1 cellular context compared by ENCODE assay signal in the genomic region with DNA sequence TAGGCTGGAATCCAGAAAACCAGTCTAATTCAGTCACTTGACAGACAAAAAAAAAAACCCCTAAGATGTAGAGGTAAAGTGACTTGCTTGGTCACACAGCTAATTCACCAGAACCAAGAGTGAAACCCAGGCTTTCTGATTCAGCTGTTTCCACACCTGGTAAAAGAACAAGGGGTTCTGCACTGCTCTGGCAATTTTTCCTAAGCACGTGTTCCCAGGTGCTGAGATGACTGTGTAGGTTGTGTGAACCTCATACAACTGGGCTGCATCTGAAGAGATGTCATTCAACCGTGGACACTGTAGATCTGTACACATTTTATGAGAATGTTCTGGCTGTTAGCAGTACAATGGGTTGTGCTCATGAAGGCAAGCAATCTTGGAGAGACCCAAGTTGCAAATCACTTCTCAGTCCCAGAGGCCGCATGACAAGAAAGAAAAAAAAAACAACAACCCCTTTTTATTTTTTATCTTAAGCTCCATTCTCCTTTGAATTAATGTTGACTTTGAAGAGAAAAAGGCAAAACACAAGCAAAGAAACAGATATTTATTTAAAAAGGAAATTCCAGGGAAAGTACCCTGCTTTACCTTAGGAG.
TF ChIP-seq lines count a peak whose summit lies in the region.

No MANE protein-coding gene starts in this region.

TF ChIP-seq in GM12878, 131 proteins besides CTCF, POLR2A, EP300 and RAD21 (continued from another document and continues in another):
- TF ChIP-seq USF2 (IDR thresholded peaks at IDR 0.05; ENCODE audit: borderline replicate concordance, low read depth, low read length) (peak; percentile 38; the same call in 1 of the 2 replicates), POLR2AphosphoS2 (IDR thresholded peaks at IDR 0.05; ENCODE audit: low read depth, low read length) (no peak), NBN (IDR thresholded peaks at IDR 0.05) (peak; percentile 94), MEF2B (IDR thresholded peaks at IDR 0.05; ENCODE audit: partially characterized antibody, poor library complexity, severe bottlenecking) (peak; percentile 83), RAD51 (IDR thresholded peaks at IDR 0.05) (peak; percentile 89), HDGF (IDR thresholded peaks at IDR 0.05) (no peak), MXI1 (IDR thresholded peaks at IDR 0.05; ENCODE audit: low read depth, low read length) (peak; percentile 90), BHLHE40 (IDR thresholded peaks at IDR 0.05; ENCODE audit: borderline replicate concordance in 1 of 2, low read depth in 2 of 2, low read length in 1 of 2) (peak; percentile 99 to 100), CBX3 (IDR thresholded peaks at IDR 0.05; ENCODE audit: borderline replicate concordance, low read depth) (no peak), ZNF622 (IDR thresholded peaks at IDR 0.05) (no peak), PKNOX1 (IDR thresholded peaks at IDR 0.05) (peak; percentile 89), SKIL (IDR thresholded peaks at IDR 0.05; ENCODE audit: low read depth, poor library complexity, severe bottlenecking) (peak; percentile 90), NFIC (IDR thresholded peaks at IDR 0.05; ENCODE audit: low read depth, low read length) (peak; percentile 94), CREM (IDR thresholded peaks at IDR 0.05; ENCODE audit: low read depth) (peak; percentile 84), RUNX3 (IDR thresholded peaks at IDR 0.05; ENCODE audit: low read length) (peak; percentile 91), ZNF24 (IDR thresholded peaks at IDR 0.05) (peak; percentile 46; the same call in 1 of the 2 replicates), RCOR1 (conservative IDR thresholded peaks at IDR 0.05; ENCODE audit: low read depth, low read length) (peak; percentile 77; the same call in 1 of the 2 replicates), NR2F1 (conservative IDR thresholded peaks at IDR 0.05) (peak; percentile 39; the same call in 1 of the 2 replicates), TBL1XR1 (IDR thresholded peaks at IDR 0.05; ENCODE audit: low read depth, low read length) (peak; percentile 98), JUNB (IDR thresholded peaks at IDR 0.05) (peak; percentile 96), HCFC1 (IDR thresholded peaks at IDR 0.05; ENCODE audit: low read length) (no peak), KAT2A (conservative IDR thresholded peaks at IDR 0.05; ENCODE audit: control insufficient read depth, low read depth, low read length) (no peak), NR2C2 (IDR thresholded peaks at IDR 0.05; ENCODE audit: borderline replicate concordance, control insufficient read depth, insufficient read length, low read depth) (no peak), NRF1 (conservative IDR thresholded peaks at IDR 0.05; ENCODE audit: low read depth, low read length) (no peak), CHD4 (IDR thresholded peaks at IDR 0.05) (no peak), YY1 (IDR thresholded peaks at IDR 0.05; ENCODE audit: low read depth, low read length) (0 out of 2 replicates have a peak, but pooled peaks have one; percentile 62), SUPT20H (IDR thresholded peaks at IDR 0.05; ENCODE audit: borderline replicate concordance, control insufficient read depth, low read depth, low read length) (no peak), CEBPB (IDR thresholded peaks at IDR 0.05; ENCODE audit: borderline replicate concordance in 1 of 2, low read depth in 2 of 2, low read length in 2 of 2) (peak in 1 of 2 experiments; percentile 91; a peak in 2 of 4 replicates), CEBPZ (IDR thresholded peaks at IDR 0.05; ENCODE audit: low read depth, low read length) (no peak), MTA2 (IDR thresholded peaks at IDR 0.05; ENCODE audit: low read depth) (peak; percentile 93), WRNIP1 (IDR thresholded peaks at IDR 0.05; ENCODE audit: borderline replicate concordance, low read depth, low read length) (no peak), ZZZ3 (IDR thresholded peaks at IDR 0.05; ENCODE audit: control insufficient read depth, insufficient read length, low read depth) (no peak), PML (IDR thresholded peaks at IDR 0.05; ENCODE audit: low read length) (peak; percentile 84), STAT3 (IDR thresholded peaks at IDR 0.05; ENCODE audit: low read depth, low read length) (peak; percentile 83; the same call in 1 of the 2 replicates), PAX5 (IDR thresholded peaks at IDR 0.05; ENCODE audit: borderline replicate concordance, low read depth, low read length) (peak; percentile 97)
- TF ChIP-seq, protein P1, sequence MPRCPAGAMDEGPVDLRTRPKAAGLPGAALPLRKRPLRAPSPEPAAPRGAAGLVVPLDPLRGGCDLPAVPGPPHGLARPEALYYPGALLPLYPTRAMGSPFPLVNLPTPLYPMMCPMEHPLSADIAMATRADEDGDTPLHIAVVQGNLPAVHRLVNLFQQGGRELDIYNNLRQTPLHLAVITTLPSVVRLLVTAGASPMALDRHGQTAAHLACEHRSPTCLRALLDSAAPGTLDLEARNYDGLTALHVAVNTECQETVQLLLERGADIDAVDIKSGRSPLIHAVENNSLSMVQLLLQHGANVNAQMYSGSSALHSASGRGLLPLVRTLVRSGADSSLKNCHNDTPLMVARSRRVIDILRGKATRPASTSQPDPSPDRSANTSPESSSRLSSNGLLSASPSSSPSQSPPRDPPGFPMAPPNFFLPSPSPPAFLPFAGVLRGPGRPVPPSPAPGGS (IDR thresholded peaks at IDR 0.05; ENCODE audit: borderline replicate concordance, insufficient read depth, low read depth, low read length, poor library complexity, severe bottlenecking) = peak; percentile 93
- TF ChIP-seq, protein P2, sequence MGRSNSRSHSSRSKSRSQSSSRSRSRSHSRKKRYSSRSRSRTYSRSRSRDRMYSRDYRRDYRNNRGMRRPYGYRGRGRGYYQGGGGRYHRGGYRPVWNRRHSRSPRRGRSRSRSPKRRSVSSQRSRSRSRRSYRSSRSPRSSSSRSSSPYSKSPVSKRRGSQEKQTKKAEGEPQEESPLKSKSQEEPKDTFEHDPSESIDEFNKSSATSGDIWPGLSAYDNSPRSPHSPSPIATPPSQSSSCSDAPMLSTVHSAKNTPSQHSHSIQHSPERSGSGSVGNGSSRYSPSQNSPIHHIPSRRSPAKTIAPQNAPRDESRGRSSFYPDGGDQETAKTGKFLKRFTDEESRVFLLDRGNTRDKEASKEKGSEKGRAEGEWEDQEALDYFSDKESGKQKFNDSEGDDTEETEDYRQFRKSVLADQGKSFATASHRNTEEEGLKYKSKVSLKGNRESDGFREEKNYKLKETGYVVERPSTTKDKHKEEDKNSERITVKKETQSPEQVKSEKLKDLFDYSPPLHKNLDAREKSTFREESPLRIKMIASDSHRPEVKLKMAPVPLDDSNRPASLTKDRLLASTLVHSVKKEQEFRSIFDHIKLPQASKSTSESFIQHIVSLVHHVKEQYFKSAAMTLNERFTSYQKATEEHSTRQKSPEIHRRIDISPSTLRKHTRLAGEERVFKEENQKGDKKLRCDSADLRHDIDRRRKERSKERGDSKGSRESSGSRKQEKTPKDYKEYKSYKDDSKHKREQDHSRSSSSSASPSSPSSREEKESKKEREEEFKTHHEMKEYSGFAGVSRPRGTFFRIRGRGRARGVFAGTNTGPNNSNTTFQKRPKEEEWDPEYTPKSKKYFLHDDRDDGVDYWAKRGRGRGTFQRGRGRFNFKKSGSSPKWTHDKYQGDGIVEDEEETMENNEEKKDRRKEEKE (IDR thresholded peaks at IDR 0.05) = no peak
- TF ChIP-seq, protein P3, sequence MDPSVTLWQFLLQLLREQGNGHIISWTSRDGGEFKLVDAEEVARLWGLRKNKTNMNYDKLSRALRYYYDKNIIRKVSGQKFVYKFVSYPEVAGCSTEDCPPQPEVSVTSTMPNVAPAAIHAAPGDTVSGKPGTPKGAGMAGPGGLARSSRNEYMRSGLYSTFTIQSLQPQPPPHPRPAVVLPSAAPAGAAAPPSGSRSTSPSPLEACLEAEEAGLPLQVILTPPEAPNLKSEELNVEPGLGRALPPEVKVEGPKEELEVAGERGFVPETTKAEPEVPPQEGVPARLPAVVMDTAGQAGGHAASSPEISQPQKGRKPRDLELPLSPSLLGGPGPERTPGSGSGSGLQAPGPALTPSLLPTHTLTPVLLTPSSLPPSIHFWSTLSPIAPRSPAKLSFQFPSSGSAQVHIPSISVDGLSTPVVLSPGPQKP (IDR thresholded peaks at IDR 0.05; ENCODE audit: low read depth, low read length) = no peak
- TF ChIP-seq, protein P4, sequence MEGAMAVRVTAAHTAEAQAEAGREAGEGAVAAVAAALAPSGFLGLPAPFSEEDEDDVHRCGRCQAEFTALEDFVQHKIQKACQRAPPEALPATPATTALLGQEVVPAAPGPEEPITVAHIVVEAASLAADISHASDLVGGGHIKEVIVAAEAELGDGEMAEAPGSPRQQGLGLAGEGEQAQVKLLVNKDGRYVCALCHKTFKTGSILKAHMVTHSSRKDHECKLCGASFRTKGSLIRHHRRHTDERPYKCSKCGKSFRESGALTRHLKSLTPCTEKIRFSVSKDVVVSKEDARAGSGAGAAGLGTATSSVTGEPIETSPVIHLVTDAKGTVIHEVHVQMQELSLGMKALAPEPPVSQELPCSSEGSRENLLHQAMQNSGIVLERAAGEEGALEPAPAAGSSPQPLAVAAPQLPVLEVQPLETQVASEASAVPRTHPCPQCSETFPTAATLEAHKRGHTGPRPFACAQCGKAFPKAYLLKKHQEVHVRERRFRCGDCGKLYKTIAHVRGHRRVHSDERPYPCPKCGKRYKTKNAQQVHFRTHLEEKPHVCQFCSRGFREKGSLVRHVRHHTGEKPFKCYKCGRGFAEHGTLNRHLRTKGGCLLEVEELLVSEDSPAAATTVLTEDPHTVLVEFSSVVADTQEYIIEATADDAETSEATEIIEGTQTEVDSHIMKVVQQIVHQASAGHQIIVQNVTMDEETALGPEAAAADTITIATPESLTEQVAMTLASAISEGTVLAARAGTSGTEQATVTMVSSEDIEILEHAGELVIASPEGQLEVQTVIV (IDR thresholded peaks at IDR 0.05; ENCODE audit: borderline replicate concordance, partially characterized antibody) = no peak
- TF ChIP-seq, protein P5, sequence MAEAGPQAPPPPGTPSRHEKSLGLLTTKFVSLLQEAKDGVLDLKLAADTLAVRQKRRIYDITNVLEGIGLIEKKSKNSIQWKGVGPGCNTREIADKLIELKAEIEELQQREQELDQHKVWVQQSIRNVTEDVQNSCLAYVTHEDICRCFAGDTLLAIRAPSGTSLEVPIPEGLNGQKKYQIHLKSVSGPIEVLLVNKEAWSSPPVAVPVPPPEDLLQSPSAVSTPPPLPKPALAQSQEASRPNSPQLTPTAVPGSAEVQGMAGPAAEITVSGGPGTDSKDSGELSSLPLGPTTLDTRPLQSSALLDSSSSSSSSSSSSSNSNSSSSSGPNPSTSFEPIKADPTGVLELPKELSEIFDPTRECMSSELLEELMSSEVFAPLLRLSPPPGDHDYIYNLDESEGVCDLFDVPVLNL (IDR thresholded peaks at IDR 0.05; ENCODE audit: low read depth, low read length) = no peak
